Comparison of ENCODE assay signal across 10 cellular contexts in the genomic region with DNA sequence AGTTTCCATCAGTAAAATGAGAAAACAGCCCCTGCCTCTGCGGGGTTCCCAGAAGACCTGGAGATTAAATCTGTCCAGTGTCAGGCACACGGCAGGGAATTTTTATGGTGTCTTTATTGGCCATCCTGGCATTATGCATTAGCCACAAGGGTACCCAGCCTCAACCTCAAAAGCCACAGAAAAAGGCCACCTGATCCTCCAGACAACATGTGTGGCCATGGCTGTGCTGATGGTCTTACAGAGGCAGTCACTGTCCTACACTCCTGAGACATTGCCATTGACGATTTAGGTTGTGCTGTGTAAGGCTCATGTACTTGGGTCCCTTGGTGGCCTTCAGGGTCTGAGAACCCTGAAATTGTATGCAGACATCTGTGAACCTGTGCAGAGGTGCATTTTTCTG.
DNase-seq lines count a peak whose midpoint lies in the region; ATAC-seq, FAIRE-seq and TF ChIP-seq lines count a peak whose summit lies in the region.
"Had no signal": no experiment of that assay in that cellular context is flagged by ENCODE, and none has a peak within 500 bp of the region (broad histone marks: within the 10 kb centered on the region; RNA-seq: fewer than 3 reads in every experiment).

No MANE protein-coding gene starts in this region.

- no peaks in the 10 kb centered on the region for H3K9me3 ChIP-seq in keratinocyte (ENCODE audit: control insufficient read depth, low read depth, low read length)
- no peaks in the 10 kb centered on the region for H3K9me3 ChIP-seq in upper lobe of right lung

- no peak overlapping the region for H3K4me2 ChIP-seq in keratinocyte (ENCODE audit: control insufficient read depth, extremely low read depth, insufficient read depth, low read depth, low read length)

- CTCF ChIA-PET in activated naive CD4-positive, alpha-beta T cell treated with anti-CD3 and anti-CD28 coated beads, Interleukin-2, amount 10 ng/mL, durations not matched to agents 7 days and 5 days (lab: Charles Lee): no interaction called here
- CTCF ChIA-PET in activated CD8-positive, alpha-beta T cell treated with anti-CD3 and anti-CD28 coated beads for 36 hours (lab: Charles Lee): interaction anchor here (0.8 to 3.1 kb wide), 4 partner anchors 8 to 106 kb away, joined by 3 to 10 read pairs (median 4); no protein-coding TSS in a partner anchor

- H3K4me3 Mint-ChIP-seq in activated naive CD4-positive, alpha-beta T cell treated with anti-CD3 and anti-CD28 coated beads, Interleukin-2, amount 10 ng/mL, durations not matched to agents 7 days and 5 days: peak overlapping the region; percentile 87
- H3K4me3 Mint-ChIP-seq in activated CD8-positive, alpha-beta T cell treated with anti-CD3 and anti-CD28 coated beads for 36 hours: peak overlapping the region; percentile 80

- no peak for TF ChIP-seq CTCF in activated CD8-positive, alpha-beta T cell treated with anti-CD3 and anti-CD28 coated beads for 36 hours (IDR thresholded peaks at IDR 0.05)
- TF ChIP-seq CTCF in keratinocyte (optimal IDR thresholded peaks at IDR 0.05 in 1 of 3, IDR thresholded peaks at IDR 0.05 in 1 of 3, conservative IDR thresholded peaks at IDR 0.05 in 1 of 3; ENCODE audit: extremely low read depth in 1 of 3, insufficient read depth in 2 of 3, low read length in 3 of 3) (no peak), upper lobe of right lung (IDR thresholded peaks at IDR 0.05) (no peak)

- POLR2A ChIA-PET in activated CD8-positive, alpha-beta T cell treated with anti-CD3 and anti-CD28 coated beads for 36 hours (lab: Charles Lee): interaction anchor here (0.7 to 1.8 kb wide), 9 partner anchors 9 to 92 kb away, joined by 3 to 10 read pairs (median 4); no protein-coding TSS in a partner anchor

- peaks cover 15% of the 10 kb centered on the region for H3K27me3 Mint-ChIP-seq in activated naive CD4-positive, alpha-beta T cell treated with anti-CD3 and anti-CD28 coated beads, Interleukin-2, amount 10 ng/mL, durations not matched to agents 7 days and 5 days
- no peaks in the 10 kb centered on the region for H3K27me3 Mint-ChIP-seq in activated CD8-positive, alpha-beta T cell treated with anti-CD3 and anti-CD28 coated beads for 36 hours

- dilution Hi-C loops in keratinocyte (cut with MboI; ENCODE audit: extremely low pct_ligation_motif_present, low sequenced_read_pairs): no loop called here

- H3K4me3 ChIP-seq in keratinocyte (ENCODE audit: control insufficient read depth in 2 of 3, extremely low read depth in 1 of 3, insufficient read depth in 2 of 3, low read depth in 1 of 3, low read length in 3 of 3): no peak overlapping the region
- H3K4me3 ChIP-seq in upper lobe of right lung: no peak overlapping the region

- H3K9me1 ChIP-seq in keratinocyte (ENCODE audit: control insufficient read depth, extremely low read depth, insufficient read depth, low read length): peaks cover 4% of the 10 kb centered on the region

- H3K27ac ChIP-seq in keratinocyte (ENCODE audit: control insufficient read depth, insufficient read depth, low read length) (peak overlapping the region; percentile 54), upper lobe of right lung (peak overlapping the region; percentile 60)
- H3K27ac ChIP-seq: HL-60 had no signal

- no peaks in the 10 kb centered on the region for H3K79me2 ChIP-seq in keratinocyte (ENCODE audit: control insufficient read depth, insufficient read depth, low read length)

- no peak overlapping the region for H2AFZ ChIP-seq in keratinocyte (ENCODE audit: control insufficient read depth, low read length)

- H3K27me3 ChIP-seq in keratinocyte (ENCODE audit: control insufficient read depth, extremely low read depth, insufficient read depth, low read length) (no peaks in the 10 kb centered on the region), upper lobe of right lung (no peaks in the 10 kb centered on the region)

- no peak for DNase-seq in activated naive CD4-positive, alpha-beta T cell treated with anti-CD3 and anti-CD28 coated beads, Interleukin-2, amount 10 ng/mL, durations not matched to agents 7 days and 5 days
- no peak for DNase-seq in activated naive CD4-positive, alpha-beta T cell (lab: John Stamatoyannopoulos, UW)
- DNase-seq in activated CD8-positive, alpha-beta T cell treated with anti-CD3 and anti-CD28 coated beads for 36 hours: peak; percentile 40
- no peak for DNase-seq in keratinocyte (ENCODE audit: low read depth, low spot score)
- peak; percentile 17 for DNase-seq in upper lobe of right lung
- no peak for DNase-seq in activated gamma-delta T cell treated with Interleukin-2 at 50 U/mL for 16 hours
- no peak for DNase-seq in AML-193 (lab: John Stamatoyannopoulos, UW)
- no peak for DNase-seq in NCI-H2171 treated with DMSO at 0.1 percent for 48 hours (lab: John Stamatoyannopoulos, UW)
- DNase-seq: NCI-H2107 had no signal

- no peak for ATAC-seq in activated CD8-positive, alpha-beta T cell treated with anti-CD3 and anti-CD28 coated beads for 36 hours
- no peak for ATAC-seq in upper lobe of right lung

- H3K27ac Mint-ChIP-seq in activated naive CD4-positive, alpha-beta T cell treated with anti-CD3 and anti-CD28 coated beads, Interleukin-2, amount 10 ng/mL, durations not matched to agents 7 days and 5 days: peak overlapping the region; percentile 97
- H3K27ac Mint-ChIP-seq in activated CD8-positive, alpha-beta T cell treated with anti-CD3 and anti-CD28 coated beads for 36 hours: peak overlapping the region; percentile 96

- no peaks in the 10 kb centered on the region for H3K36me3 ChIP-seq in keratinocyte (ENCODE audit: control insufficient read depth in 2 of 2, extremely low read depth in 1 of 2, insufficient read depth in 2 of 2, low read length in 2 of 2)
- H3K36me3 ChIP-seq in upper lobe of right lung: no peaks in the 10 kb centered on the region

- no peak overlapping the region for H3K9ac ChIP-seq in keratinocyte (ENCODE audit: control insufficient read depth, extremely low read depth, insufficient read depth, low read length)

- intact Hi-C loops in activated CD8-positive, alpha-beta T cell treated with anti-CD3 and anti-CD28 coated beads for 36 hours (cut with micrococcal nuclease): loop anchor here (10.0 kb wide), 1 partner anchor 110 kb away; no protein-coding TSS in a partner anchor
- intact Hi-C loops in upper lobe of right lung (cut with DNase I): no loop called here

- peaks cover 89% of the 10 kb centered on the region for H3K4me1 Mint-ChIP-seq in activated naive CD4-positive, alpha-beta T cell treated with anti-CD3 and anti-CD28 coated beads, Interleukin-2, amount 10 ng/mL, durations not matched to agents 7 days and 5 days
- peaks cover 86% of the 10 kb centered on the region for H3K4me1 Mint-ChIP-seq in activated CD8-positive, alpha-beta T cell treated with anti-CD3 and anti-CD28 coated beads for 36 hours (ENCODE audit: low read depth)

- H3K9me3 Mint-ChIP-seq in activated naive CD4-positive, alpha-beta T cell treated with anti-CD3 and anti-CD28 coated beads, Interleukin-2, amount 10 ng/mL, durations not matched to agents 7 days and 5 days: no peaks in the 10 kb centered on the region
- no peaks in the 10 kb centered on the region for H3K9me3 Mint-ChIP-seq in activated CD8-positive, alpha-beta T cell treated with anti-CD3 and anti-CD28 coated beads for 36 hours

- H3K36me3 Mint-ChIP-seq in activated naive CD4-positive, alpha-beta T cell treated with anti-CD3 and anti-CD28 coated beads, Interleukin-2, amount 10 ng/mL, durations not matched to agents 7 days and 5 days: peaks cover 5% of the 10 kb centered on the region
- no peaks in the 10 kb centered on the region for H3K36me3 Mint-ChIP-seq in activated CD8-positive, alpha-beta T cell treated with anti-CD3 and anti-CD28 coated beads for 36 hours (ENCODE audit: low read depth)

- no peaks in the 10 kb centered on the region for H4K20me1 ChIP-seq in keratinocyte (ENCODE audit: control insufficient read depth, extremely low read depth, insufficient read depth, low read length)

- no peak for FAIRE-seq in keratinocyte (lab: Jason Lieb, UNC)

- peaks cover 63% of the 10 kb centered on the region for H3K4me1 ChIP-seq in keratinocyte (ENCODE audit: control insufficient read depth, extremely low read depth, insufficient read depth, low read length)
- peaks cover 44% of the 10 kb centered on the region for H3K4me1 ChIP-seq in upper lobe of right lung

Comparison
In these comparisons a context has a peak if more than half of its experiments do, and no peak if none do; other contexts are left out.
1. DNase-seq: peak in activated CD8-positive, alpha-beta T cell treated with anti-CD3 and anti-CD28 coated beads for 36 hours (single experiment) and upper lobe of right lung (single experiment); none in activated naive CD4-positive, alpha-beta T cell treated with anti-CD3 and anti-CD28 coated beads, Interleukin-2, amount 10 ng/mL, durations not matched to agents 7 days and 5 days (single experiment), activated naive CD4-positive, alpha-beta T cell (0 of 4), keratinocyte (single experiment), activated gamma-delta T cell treated with Interleukin-2 at 50 U/mL for 16 hours (single experiment), AML-193 (0 of 2) and NCI-H2171 treated with DMSO at 0.1 percent for 48 hours (single experiment).